Comparison of ENCODE assay signal across 1 cellular context in the genomic region with DNA sequence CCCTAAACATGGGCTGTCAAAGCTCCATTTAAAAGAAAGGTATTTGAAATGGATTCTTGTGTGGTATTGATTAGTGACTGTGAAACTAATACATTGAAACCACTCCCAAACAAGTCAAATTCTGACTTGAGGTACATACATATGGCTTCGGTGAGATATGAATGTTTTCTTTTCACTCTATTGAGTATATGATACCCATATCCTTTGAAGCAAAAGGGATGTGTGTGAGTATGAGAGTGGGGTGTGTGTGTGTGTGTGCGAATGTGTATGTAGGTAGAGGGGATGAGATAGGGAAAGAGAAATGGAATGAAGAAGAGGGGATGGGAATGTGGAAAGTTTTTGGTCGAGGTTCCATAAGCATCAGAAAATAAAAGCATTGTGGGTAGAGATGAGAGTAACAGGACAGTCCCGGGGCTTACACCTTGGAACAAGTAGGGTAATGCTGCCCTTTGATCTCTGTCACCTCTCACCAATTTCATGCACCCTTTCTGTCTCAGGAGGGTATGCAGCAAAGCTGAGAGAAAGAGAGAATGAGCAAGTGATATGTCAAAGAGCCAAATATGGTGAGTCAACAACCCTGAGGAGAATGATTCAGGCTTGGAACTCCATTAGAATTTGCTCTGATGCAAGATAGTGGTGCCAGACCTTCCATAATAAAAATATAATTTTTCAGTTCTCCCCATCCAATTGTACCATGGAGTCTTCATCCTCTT.
TF ChIP-seq lines count a peak whose summit lies in the region.

No MANE protein-coding gene starts in this region.

TF ChIP-seq in endothelial cell of umbilical vein, 7 proteins besides CTCF, POLR2A, EP300 and RAD21:
- TF ChIP-seq JUN (IDR thresholded peaks at IDR 0.05; ENCODE audit: borderline replicate concordance, insufficient read depth, insufficient read length, low read depth) (no peak), EZH2 (IDR thresholded peaks at IDR 0.05; ENCODE audit: borderline replicate concordance, low read depth, low read length, severe bottlenecking) (no peak), POLR2AphosphoS5 (IDR thresholded peaks at IDR 0.05; ENCODE audit: insufficient read depth, low read depth, low read length) (no peak), GATA2 (IDR thresholded peaks at IDR 0.05; ENCODE audit: insufficient read depth, insufficient read length, low read depth, low read length) (peak; percentile 56), FOS (IDR thresholded peaks at IDR 0.05; ENCODE audit: borderline replicate concordance, insufficient read depth, low read length) (peak; percentile 63), MYC (IDR thresholded peaks at IDR 0.05; ENCODE audit: low read depth, low read length) (no peak)
- TF ChIP-seq, protein P1, sequence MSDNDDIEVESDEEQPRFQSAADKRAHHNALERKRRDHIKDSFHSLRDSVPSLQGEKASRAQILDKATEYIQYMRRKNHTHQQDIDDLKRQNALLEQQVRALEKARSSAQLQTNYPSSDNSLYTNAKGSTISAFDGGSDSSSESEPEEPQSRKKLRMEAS (IDR thresholded peaks at IDR 0.05; ENCODE audit: insufficient read depth, insufficient read length): no peak
